ENCODE assay signal across 14 cellular contexts in the genomic region with DNA sequence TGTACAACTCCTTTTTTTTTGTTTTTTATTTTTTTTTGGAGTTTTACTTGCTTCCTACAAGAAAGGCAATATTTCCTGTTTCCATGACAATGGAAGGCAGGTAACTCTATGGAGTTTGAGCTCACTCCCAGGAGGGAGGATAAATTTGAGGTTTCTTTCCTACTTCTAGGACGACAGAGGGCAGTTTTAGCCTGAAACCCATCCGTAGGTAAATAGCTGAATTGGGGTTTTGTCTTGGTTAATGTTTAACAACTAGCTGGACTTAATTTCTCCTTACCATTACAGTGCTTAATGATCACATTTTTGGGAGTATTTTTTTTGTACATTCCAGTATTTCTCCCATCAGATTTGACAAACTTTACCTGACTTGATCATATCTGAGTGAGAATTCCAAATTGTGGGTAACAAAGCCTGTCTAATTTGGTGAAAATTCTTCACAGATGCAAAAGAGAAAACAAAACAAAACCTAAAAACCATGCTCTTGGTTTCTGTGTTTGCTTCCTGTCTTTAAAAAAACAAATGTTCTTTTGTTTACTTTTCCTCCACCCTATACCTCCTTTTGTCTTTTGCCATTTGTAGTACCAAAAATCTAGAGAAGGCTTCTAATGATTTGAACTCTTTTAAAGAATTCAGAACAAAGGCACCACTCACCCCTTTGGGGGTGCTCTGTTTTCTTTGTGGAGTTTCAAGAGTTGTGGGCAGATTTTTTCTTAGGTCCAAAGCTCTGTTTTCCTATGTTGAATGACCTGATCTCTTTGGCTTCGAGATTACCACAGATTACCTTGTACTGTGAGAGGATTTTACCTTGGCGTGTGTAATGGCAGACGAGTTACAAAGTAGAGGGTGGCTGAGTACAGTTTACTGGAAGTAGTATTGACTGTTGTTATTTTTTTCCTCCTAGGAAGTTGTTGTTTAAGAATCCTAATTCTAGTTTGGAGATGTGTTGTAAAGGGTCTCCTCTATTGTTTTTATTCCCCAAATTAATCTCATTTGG. TPM values are rescaled to one million over a fixed set of nuclear protein-coding genes. Genes with fewer than 3 reads are reported as not detected.
ATAC-seq and TF ChIP-seq lines count a peak whose summit lies in the region.
"Not testable (repeated sequence)": the region's sequence is repeated elsewhere in the genome, so short reads cannot be mapped to it uniquely, and the experiment has no call there.
"Had no signal": no experiment of that assay in that cellular context is flagged by ENCODE, and none has a peak within 500 bp of the region (broad histone marks: within the 10 kb centered on the region; RNA-seq: fewer than 3 reads in every experiment).

No MANE protein-coding gene starts in this region.

- peak; percentile 15 for TF ChIP-seq CTCF in liver (IDR thresholded peaks at IDR 0.05; ENCODE audit: low read depth, low read length, missing input control)

- H3K27ac ChIP-seq in HUES64 (ENCODE audit: low read depth, low read length) (peak overlapping the region; percentile 5; the same call in 1 of the 2 replicates), liver (ENCODE audit: low read depth in 1 of 2, low read length in 2 of 2) (peak overlapping the region; percentile 7 to 12)

- 0 out of 2 replicates have a peak overlapping the region, but pooled peaks have one; percentile 3 for H3K9ac ChIP-seq in HUES64 (ENCODE audit: low read depth, low read length)
- H3K9ac ChIP-seq in liver (ENCODE audit: low read depth in 1 of 2, low read length in 2 of 2) = not testable (repeated sequence)

- H3K27me3 ChIP-seq in HUES64 (ENCODE audit: insufficient read depth, low read length); liver (ENCODE audit: control insufficient read depth in 4 of 4, insufficient read depth in 4 of 4, low read length in 3 of 4): not testable (repeated sequence)

- WGBS in HUES64 = 77% methylated on average over 5 of the region's 5 CpGs
- 36% methylated on average over 5 of the region's 5 CpGs for WGBS in liver

- ATAC-seq in GM18499 (IDR thresholded peaks at IDR 0.05; ENCODE audit: insufficient read depth, unreplicated experiment) (peak; percentile 44), GM18909 (IDR thresholded peaks at IDR 0.05; ENCODE audit: poor library complexity, unreplicated experiment) (peak; percentile 66), GM21381 (IDR thresholded peaks at IDR 0.05; ENCODE audit: unreplicated experiment) (peak; percentile 67), HG02642 (IDR thresholded peaks at IDR 0.05; ENCODE audit: poor library complexity, unreplicated experiment) (peak; percentile 62), HG03025 (IDR thresholded peaks at IDR 0.05; ENCODE audit: low FRiP score, unreplicated experiment) (peak; percentile 55), HG03342 (IDR thresholded peaks at IDR 0.05; ENCODE audit: unreplicated experiment) (peak; percentile 71)

- H3K4me3 ChIP-seq in HUES64 (ENCODE audit: low read length); liver (ENCODE audit: low read depth in 1 of 3, low read length in 3 of 3): not testable (repeated sequence)

- H3K9me3 ChIP-seq in HUES64 (ENCODE audit: insufficient read depth, low read depth, low read length) = peaks cover 23% of the 10 kb centered on the region
- H3K9me3 ChIP-seq in liver (ENCODE audit: control insufficient read depth in 4 of 4, low read length in 3 of 4) = not testable (repeated sequence)

- H3K36me3 ChIP-seq in HUES64 (ENCODE audit: insufficient read depth, low read length); liver (ENCODE audit: control insufficient read depth in 4 of 4, insufficient read depth in 3 of 4, low read depth in 1 of 4, low read length in 3 of 4): not testable (repeated sequence)

- not testable (repeated sequence) for H3K4me1 ChIP-seq in HUES64 (ENCODE audit: insufficient read depth, low read length); liver (ENCODE audit: control insufficient read depth in 4 of 4, insufficient read depth in 4 of 4, low read length in 3 of 4)

- peak; percentile 67 to 78 for TF ChIP-seq RAD21 in liver (IDR thresholded peaks at IDR 0.05)

TF ChIP-seq in liver, 16 proteins besides CTCF, POLR2A, EP300 and RAD21:
- TF ChIP-seq YY1 (IDR thresholded peaks at IDR 0.05) = peak; percentile 30
- peak in 1 of 2 donors; percentile 15 for TF ChIP-seq JUND (IDR thresholded peaks at IDR 0.05)
- peak; percentile 44 for TF ChIP-seq REST (IDR thresholded peaks at IDR 0.05)
- peak; percentile 34 to 39 for TF ChIP-seq HNF4A (conservative IDR thresholded peaks at IDR 0.05)
- peak; percentile 69 for TF ChIP-seq FOXA2 (IDR thresholded peaks at IDR 0.05)
- peak; percentile 44 for TF ChIP-seq SP1 (IDR thresholded peaks at IDR 0.05)
- TF ChIP-seq, protein P1, sequence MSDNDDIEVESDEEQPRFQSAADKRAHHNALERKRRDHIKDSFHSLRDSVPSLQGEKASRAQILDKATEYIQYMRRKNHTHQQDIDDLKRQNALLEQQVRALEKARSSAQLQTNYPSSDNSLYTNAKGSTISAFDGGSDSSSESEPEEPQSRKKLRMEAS (IDR thresholded peaks at IDR 0.05) = peak; percentile 4
- peak in 1 of 2 donors; percentile 25 for TF ChIP-seq RXRA (IDR thresholded peaks at IDR 0.05)
- peak; percentile 62 for TF ChIP-seq FOXA1 (IDR thresholded peaks at IDR 0.05)

RNA-seq across cellular contexts. Expression of gene UGT2B17, which starts 23.0 kb away (rescaled TPM):
- polyA plus RNA-seq in HUES64 (2013, experiment 1 of 2) = not detected
- not detected for polyA plus RNA-seq in HUES64 (2013, experiment 2 of 2)
- 1 to 10 TPM in 1 of 2 donors, not detected in 1; 1.3 TPM for total RNA-seq in liver
- polyA plus RNA-seq in liver = 10 to 100 TPM in 1 of 2 donors, 1 to 10 TPM in 1; 4.7 to 17.2 TPM
- total RNA-seq: A673, body of pancreas, chondrocyte, frontal cortex had no signal
- polyA plus RNA-seq: BJ, neural cell had no signal
